12 cellular contexts compared by ENCODE assay signal in genomic region chr11:118001494-118001971, GRCh38. TPM values are rescaled to one million over a fixed set of nuclear protein-coding genes. Genes with fewer than 3 reads are reported as not detected.
DNase-seq lines count a peak whose midpoint lies in the region; ATAC-seq and TF ChIP-seq lines count a peak whose summit lies in the region.
"Had no signal": no experiment of that assay in that cellular context is flagged by ENCODE, and none has a peak within 500 bp of the region (broad histone marks: within the 10 kb centered on the region; RNA-seq: fewer than 3 reads in every experiment).

No MANE protein-coding gene starts in this region.

- peak; percentile 27 for DNase-seq in stimulated activated CD4-positive, alpha-beta T cell treated with anti-CD3 and anti-CD28 coated beads, Interleukin-4, amount 100 ng/mL, for 24 hours
- DNase-seq in stimulated activated CD4-positive, alpha-beta T cell treated with anti-CD3 and anti-CD28 coated beads, Interleukin-4, amount 100 ng/mL, for 1 hour: no peak
- no peak for DNase-seq in activated T-cell treated with anti-CD3 and anti-CD28 coated beads, Interleukin-2, amount 50 U/mL, for 24 hours
- no peak for DNase-seq in right lobe of liver
- DNase-seq in vagina (ENCODE audit: extremely low spot score in 2 of 2): no peak
- DNase-seq in DMS153 treated with DMSO at 0.1 percent for 48 hours (lab: John Stamatoyannopoulos, UW; ENCODE audit: unreplicated experiment): no peak
- no peak for DNase-seq in DMS114 treated with DMSO at 0.1 percent for 48 hours (lab: John Stamatoyannopoulos, UW; ENCODE audit: unreplicated experiment)
- DNase-seq: brain microvascular endothelial cell, NCI-H524, SK-N-SH had no signal

- TF ChIP-seq POLR2A in right lobe of liver (IDR thresholded peaks at IDR 0.05): no peak
- no peak for TF ChIP-seq POLR2A in vagina (IDR thresholded peaks at IDR 0.05)

- H3K27ac ChIP-seq in right lobe of liver (peak overlapping the region in 2 of 3 donors; percentile 52 to 63), vagina (peak overlapping the region; percentile 57)
- H3K27ac ChIP-seq: brain microvascular endothelial cell had no signal

- H3K36me3 ChIP-seq in right lobe of liver (peaks cover 0 to 3% (median 0%) of the 10 kb centered on the region in 4 donors), vagina (no peaks in the 10 kb centered on the region)
- H3K36me3 ChIP-seq: brain microvascular endothelial cell had no signal

- no peaks in the 10 kb centered on the region for H3K27me3 Mint-ChIP-seq in activated T-cell treated with anti-CD3 and anti-CD28 coated beads, Interleukin-2, amount 50 U/mL, for 24 hours

- H3K27ac Mint-ChIP-seq in activated T-cell treated with anti-CD3 and anti-CD28 coated beads, Interleukin-2, amount 50 U/mL, for 24 hours: peak overlapping the region; percentile 99

- no peaks in the 10 kb centered on the region for H3K27me3 ChIP-seq in right lobe of liver
- no peaks in the 10 kb centered on the region for H3K27me3 ChIP-seq in vagina
- H3K27me3 ChIP-seq: brain microvascular endothelial cell had no signal

- peaks cover 9% of the 10 kb centered on the region for H3K9me3 Mint-ChIP-seq in activated T-cell treated with anti-CD3 and anti-CD28 coated beads, Interleukin-2, amount 50 U/mL, for 24 hours

- H3K4me3 ChIP-seq in right lobe of liver: no peak overlapping the region
- no peak overlapping the region for H3K4me3 ChIP-seq in vagina

- 40% methylated on average over 5 of the region's 5 CpGs for WGBS in right lobe of liver (ENCODE audit: insufficient coverage, low coverage, low lambda C conversion rate, missing lambda C conversion rate)

- ATAC-seq in right lobe of liver (peak in 1 of 4 donors; percentile 12), GM19351 (IDR thresholded peaks at IDR 0.05; ENCODE audit: unreplicated experiment) (no peak)

- intact Hi-C loops in right lobe of liver (cut with DNase I) (no loop called here), vagina (cut with DNase I) (no loop called here)

- peaks cover 99% of the 10 kb centered on the region for H3K4me1 Mint-ChIP-seq in activated T-cell treated with anti-CD3 and anti-CD28 coated beads, Interleukin-2, amount 50 U/mL, for 24 hours (ENCODE audit: low read depth)

- TF ChIP-seq CTCF in right lobe of liver (IDR thresholded peaks at IDR 0.05) (no peak), vagina (IDR thresholded peaks at IDR 0.05) (no peak)

- H3K36me3 Mint-ChIP-seq in activated T-cell treated with anti-CD3 and anti-CD28 coated beads, Interleukin-2, amount 50 U/mL, for 24 hours (ENCODE audit: low read depth): peaks cover 65% of the 10 kb centered on the region

- H3K9me3 ChIP-seq in right lobe of liver (no peaks in the 10 kb centered on the region), vagina (no peaks in the 10 kb centered on the region)
- H3K9me3 ChIP-seq: SK-N-SH had no signal

- H3K4me3 Mint-ChIP-seq in activated T-cell treated with anti-CD3 and anti-CD28 coated beads, Interleukin-2, amount 50 U/mL, for 24 hours: peak overlapping the region; percentile 64

- no peaks in the 10 kb centered on the region for H3K4me1 ChIP-seq in right lobe of liver
- H3K4me1 ChIP-seq in vagina: no peaks in the 10 kb centered on the region

RNA-seq across cellular contexts. Expression of gene IL10RA, which starts 15.3 kb away (rescaled TPM):
- total RNA-seq in right lobe of liver (10 to 100 TPM in 2 of 6 experiments, 1 to 10 TPM in 4; 4.9 to 17.9 (median 7.4) TPM), vagina (29.0 TPM)
- total RNA-seq: myocyte had no signal
